Comparison of ENCODE assay signal across 1 cellular context in genomic region chr12:14756331-14757143, GRCh38.
TF ChIP-seq lines count a peak whose summit lies in the region.

No MANE protein-coding gene starts in this region.

TF ChIP-seq in WTC11, 78 proteins besides CTCF, POLR2A, EP300 and RAD21 (continued from another document):
- TF ChIP-seq PRDM15 (CRISPR knock-in tag; IDR thresholded peaks at IDR 0.05) = no peak
- no peak for TF ChIP-seq OVOL2 (CRISPR knock-in tag; IDR thresholded peaks at IDR 0.05; ENCODE audit: borderline replicate concordance)
TF ChIP-seq in WTC11: peak in this region for 0.
